ENCODE assay signal across 11 cellular contexts in the genomic region with DNA sequence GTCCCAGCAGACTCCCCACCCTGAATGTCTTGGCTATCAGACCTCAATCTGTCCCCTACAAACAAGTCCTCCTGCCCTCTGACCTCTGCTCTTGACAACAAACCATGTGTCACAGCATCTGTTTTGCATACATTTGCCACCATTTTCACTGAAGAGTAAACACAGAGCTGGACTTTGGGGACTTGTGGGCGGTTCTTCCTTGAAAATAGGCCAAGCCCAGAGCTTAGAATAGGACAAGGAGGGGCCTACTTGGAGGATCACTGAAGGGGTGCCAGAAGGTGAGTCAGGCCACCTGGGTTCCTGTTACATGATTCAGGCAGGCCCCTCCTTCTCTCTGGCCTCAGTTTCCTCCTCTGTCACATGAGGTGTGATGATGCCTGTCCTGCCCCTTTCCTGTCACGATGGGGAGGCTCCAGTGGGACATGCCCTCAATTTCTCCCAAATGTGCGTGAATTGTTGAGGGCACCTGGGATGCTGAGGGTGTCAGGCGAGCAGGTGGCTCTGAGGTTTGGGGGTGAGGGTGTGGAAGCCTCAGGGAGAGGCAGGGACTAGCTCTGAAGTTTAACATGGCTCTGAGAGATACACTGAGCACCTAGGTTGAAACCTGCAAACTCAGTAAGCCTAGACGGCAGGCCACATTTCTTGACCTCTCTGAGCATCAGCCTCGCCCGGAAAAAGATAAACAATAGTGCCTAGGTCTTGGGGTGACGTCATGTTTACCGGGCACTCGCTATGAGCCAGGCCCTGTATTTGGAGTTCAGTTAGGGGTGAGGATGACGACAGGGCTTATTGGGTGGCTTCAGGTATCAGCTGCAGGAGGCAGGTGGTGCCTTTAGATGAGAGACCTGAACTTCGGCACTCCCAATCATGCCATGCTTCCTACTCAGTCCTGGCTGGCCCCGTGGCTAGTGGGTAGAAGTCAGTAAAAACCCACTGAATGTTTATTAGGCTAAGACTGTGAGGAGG.
DNase-seq lines count a peak whose midpoint lies in the region; ATAC-seq lines count a peak whose summit lies in the region.
"Had no signal": no experiment of that assay in that cellular context is flagged by ENCODE, and none has a peak within 500 bp of the region (broad histone marks: within the 10 kb centered on the region; RNA-seq: fewer than 3 reads in every experiment).

No MANE protein-coding gene starts in this region.

- ATAC-seq in Right ventricle myocardium superior (ENCODE audit: poor library complexity) = no peak
- no peak for ATAC-seq in GM21529 (IDR thresholded peaks at IDR 0.05; ENCODE audit: unreplicated experiment)
- ATAC-seq in activated T-cell treated with anti-CD3 and anti-CD28 coated beads, Interleukin-2, amount 50 U/mL, for 4 hours = no peak

- no peak overlapping the region for H3K4me3 Mint-ChIP-seq in activated T-cell treated with anti-CD3 and anti-CD28 coated beads, Interleukin-2, amount 50 U/mL, for 4 hours

- no peaks in the 10 kb centered on the region for H3K9me3 Mint-ChIP-seq in activated T-cell treated with anti-CD3 and anti-CD28 coated beads, Interleukin-2, amount 50 U/mL, for 4 hours
- H3K9me3 Mint-ChIP-seq: IgD-negative memory B cell had no signal

- DNase-seq in cardiac septum (ENCODE audit: low spot score) = peak; percentile 51
- no peak for DNase-seq in Right ventricle myocardium superior
- DNase-seq in NCI-H510A (lab: John Stamatoyannopoulos, UW) = peak; percentile 42
- peak; percentile 2 for DNase-seq in fibroblast of peridontal ligament (ENCODE audit: extremely low read depth)
- no peak for DNase-seq in AG20443 (ENCODE audit: low spot score)
- DNase-seq in activated T-cell treated with anti-CD3 and anti-CD28 coated beads, Interleukin-2, amount 50 U/mL, for 4 hours = no peak
- DNase-seq in NCI-H1436 (lab: John Stamatoyannopoulos, UW) = no peak
- DNase-seq: activated CD4-positive, alpha-beta T cell treated with anti-CD3 and anti-CD28 coated beads for 48 hours; activated naive CD4-positive, alpha-beta T cell treated with Interleukin-2 at 50 U/mL for 16 hours had no signal

- H3K27me3 Mint-ChIP-seq in activated T-cell treated with anti-CD3 and anti-CD28 coated beads, Interleukin-2, amount 50 U/mL, for 4 hours (ENCODE audit: low read depth) = peaks cover 3% of the 10 kb centered on the region

- intact Hi-C loops in cardiac septum (cut with DNase I) (no loop called here), Right ventricle myocardium superior (cut with DNase I) (no loop called here)

- no peaks in the 10 kb centered on the region for H3K4me1 Mint-ChIP-seq in activated T-cell treated with anti-CD3 and anti-CD28 coated beads, Interleukin-2, amount 50 U/mL, for 4 hours (ENCODE audit: low read depth)

- H3K36me3 Mint-ChIP-seq in activated T-cell treated with anti-CD3 and anti-CD28 coated beads, Interleukin-2, amount 50 U/mL, for 4 hours (ENCODE audit: insufficient read depth) = no peaks in the 10 kb centered on the region

Comparison
In these comparisons a context has a peak if more than half of its experiments do, and no peak if none do; other contexts are left out.
1. DNase-seq: peak in cardiac septum (single experiment), NCI-H510A (single experiment) and fibroblast of peridontal ligament (single experiment); none in Right ventricle myocardium superior (single experiment), AG20443 (single experiment), activated T-cell treated with anti-CD3 and anti-CD28 coated beads, Interleukin-2, amount 50 U/mL, for 4 hours (single experiment) and NCI-H1436 (single experiment).